In genomic region chr17:65559483-65559801, GRCh38 we compare ENCODE assay signal across 11 cellular contexts. TPM values are rescaled to one million over a fixed set of nuclear protein-coding genes. Genes with fewer than 3 reads are reported as not detected.
DNase-seq lines count a peak whose midpoint lies in the region; ATAC-seq, FAIRE-seq and TF ChIP-seq lines count a peak whose summit lies in the region.
"Had no signal": no experiment of that assay in that cellular context is flagged by ENCODE, and none has a peak within 500 bp of the region (broad histone marks: within the 10 kb centered on the region; RNA-seq: fewer than 3 reads in every experiment).

No MANE protein-coding gene starts in this region.

- FAIRE-seq in endothelial cell of umbilical vein (lab: Jason Lieb, UNC): no peak
- no peak for FAIRE-seq in pancreas (lab: Jason Lieb, UNC)
- FAIRE-seq: islet of Langerhans, TTC549 had no signal

- H3K27me3 Mint-ChIP-seq in Caco-2 (ENCODE audit: insufficient read depth, unreplicated experiment): no peaks in the 10 kb centered on the region

- H3K36me3 Mint-ChIP-seq in Caco-2 (ENCODE audit: insufficient read depth, unreplicated experiment): peaks cover 11% of the 10 kb centered on the region

- ATAC-seq in RWPE2 (ENCODE audit: low read depth) (no peak), pancreas (no peak), HG02884 (IDR thresholded peaks at IDR 0.05; ENCODE audit: unreplicated experiment) (no peak), left lobe of liver (no peak)

- H3K9ac ChIP-seq in endothelial cell of umbilical vein (replicated peaks; ENCODE audit: extremely low read depth, insufficient read depth, low read length): no peak overlapping the region

- no peaks in the 10 kb centered on the region for H3K9me1 ChIP-seq in endothelial cell of umbilical vein (replicated peaks; ENCODE audit: control insufficient read depth, extremely low read depth, insufficient read depth, low read length)

- H3K27ac ChIP-seq in RWPE2 (ENCODE audit: poor library complexity, severe bottlenecking) (no peak overlapping the region), endothelial cell of umbilical vein (ENCODE audit: insufficient read depth, low read depth, low read length) (no peak overlapping the region), pancreas (peak overlapping the region in 3 of 4 donors; percentile 89 to 95 (median 90))

- no peak for TF ChIP-seq CTCF in Caco-2 (IDR thresholded peaks at IDR 0.05; ENCODE audit: insufficient read depth in 1 of 2, low read depth in 1 of 2, low read length in 1 of 2, severe bottlenecking in 1 of 2, unreplicated experiment in 1 of 2)
- TF ChIP-seq CTCF in RWPE2 (IDR thresholded peaks at IDR 0.05; ENCODE audit: poor library complexity, severe bottlenecking): no peak
- no peak for TF ChIP-seq CTCF in endothelial cell of umbilical vein (IDR thresholded peaks at IDR 0.05; ENCODE audit: extremely low read depth in 1 of 2, insufficient read depth in 1 of 2, low read depth in 1 of 2, low read length in 2 of 2)
- no peak for TF ChIP-seq CTCF in pancreas (IDR thresholded peaks at IDR 0.05)

- no peaks in the 10 kb centered on the region for H3K9me3 Mint-ChIP-seq in Caco-2 (ENCODE audit: unreplicated experiment)
- H3K9me3 Mint-ChIP-seq: stimulated activated naive CD8-positive, alpha-beta T cell treated with anti-CD3 and anti-CD28 coated beads, Interleukin-15, Interleukin-2, amounts not matched to agents 100 ng/mL and 50 ng/mL, for 24 hours had no signal

- peaks cover 16% of the 10 kb centered on the region for H3K4me1 Mint-ChIP-seq in Caco-2 (ENCODE audit: low read depth, unreplicated experiment)

- 2% methylated on average over 12 of the region's 12 CpGs for WGBS in pancreas, 2 donors

- dilution Hi-C loops in endothelial cell of umbilical vein (cut with MboI; ENCODE audit: extremely low pct_ligation_motif_present, low sequenced_read_pairs): no loop called here

- TF ChIP-seq POLR2A in endothelial cell of umbilical vein (IDR thresholded peaks at IDR 0.05; ENCODE audit: low read depth, low read length): no peak

- H3K27ac Mint-ChIP-seq in Caco-2 (ENCODE audit: unreplicated experiment): peak overlapping the region; percentile 17
- H3K27ac Mint-ChIP-seq: stimulated activated naive CD8-positive, alpha-beta T cell treated with anti-CD3 and anti-CD28 coated beads, Interleukin-15, Interleukin-2, amounts not matched to agents 100 ng/mL and 50 ng/mL, for 24 hours had no signal

- DNase-seq in Caco-2 (no peak), RWPE2 (ENCODE audit: low spot score) (no peak), endothelial cell of umbilical vein (ENCODE audit: low read depth, low spot score) (peak; percentile 40), pancreas (no peak), left lobe of liver (ENCODE audit: low spot score) (no peak), C1 segment of cervical spinal cord (lab: John Stamatoyannopoulos, UW) (no peak), NCI-H1694 (lab: John Stamatoyannopoulos, UW) (no peak)

- H3K9me3 ChIP-seq in Caco-2: no peaks in the 10 kb centered on the region
- no peaks in the 10 kb centered on the region for H3K9me3 ChIP-seq in RWPE2 (ENCODE audit: severe bottlenecking)
- no peaks in the 10 kb centered on the region for H3K9me3 ChIP-seq in endothelial cell of umbilical vein (replicated peaks; ENCODE audit: control insufficient read depth, insufficient read depth, low read length)
- no peaks in the 10 kb centered on the region for H3K9me3 ChIP-seq in pancreas

- H3K4me3 Mint-ChIP-seq in Caco-2 (ENCODE audit: unreplicated experiment): no peak overlapping the region
- H3K4me3 Mint-ChIP-seq: stimulated activated naive CD8-positive, alpha-beta T cell treated with anti-CD3 and anti-CD28 coated beads, Interleukin-15, Interleukin-2, amounts not matched to agents 100 ng/mL and 50 ng/mL, for 24 hours had no signal

- H3K4me3 ChIP-seq in Caco-2 (ENCODE audit: low read depth, low read length): peak overlapping the region; percentile 86
- peak overlapping the region; percentile 46 for H3K4me3 ChIP-seq in RWPE2 (ENCODE audit: severe bottlenecking)
- peak overlapping the region; percentile 41 to 83 (median 57) for H3K4me3 ChIP-seq in endothelial cell of umbilical vein (replicated peaks in 1 of 3; ENCODE audit: insufficient read depth in 1 of 3, low read depth in 1 of 3, low read length in 3 of 3)
- peak overlapping the region; percentile 71 to 90 (median 90) for H3K4me3 ChIP-seq in pancreas

- peak overlapping the region; percentile 52 for H3K4me2 ChIP-seq in endothelial cell of umbilical vein (ENCODE audit: insufficient read depth, low read length)

- POLR2A ChIA-PET in Caco-2 (lab: Charles Lee): no interaction called here
- POLR2A ChIA-PET in endothelial cell of umbilical vein (lab: Charles Lee): no interaction called here

- CTCF ChIA-PET in Caco-2 (lab: Charles Lee): no interaction called here
- CTCF ChIA-PET in endothelial cell of umbilical vein (lab: Charles Lee): interaction anchor here (0.9 to 6.2 kb wide), 8 partner anchors 9 to 606 kb away, joined by 3 to 67 read pairs (median 6); no protein-coding TSS in a partner anchor

- H3K27me3 ChIP-seq in Caco-2 (replicated peaks; ENCODE audit: control insufficient read depth, insufficient read depth, low read length): no peaks in the 10 kb centered on the region
- peaks cover 39% of the 10 kb centered on the region for H3K27me3 ChIP-seq in RWPE2 (ENCODE audit: insufficient read depth, poor library complexity, severe bottlenecking)
- H3K27me3 ChIP-seq in endothelial cell of umbilical vein (ENCODE audit: control insufficient read depth in 2 of 2, insufficient read depth in 2 of 2, low read length in 2 of 2): peaks cover 4 to 5% of the 10 kb centered on the region in 2 experiments
- no peaks in the 10 kb centered on the region for H3K27me3 ChIP-seq in pancreas

- intact Hi-C loops in Caco-2 (cut with micrococcal nuclease; ENCODE audit: unreplicated experiment): loop anchor here (5.0 kb wide), 2 partner anchors 327 to 608 kb away; no protein-coding TSS in a partner anchor
- intact Hi-C loops in endothelial cell of umbilical vein (cut with micrococcal nuclease): no loop called here
- intact Hi-C loops in pancreas (cut with DNase I): loop anchor here in 2 of 3 donors (10.0 kb wide), 1 partner anchor 265 kb away; no protein-coding TSS in a partner anchor

- H3K36me3 ChIP-seq in Caco-2 (ENCODE audit: control insufficient read depth, insufficient read depth, low read length): no peaks in the 10 kb centered on the region; the same call in 1 of the 2 replicates
- no peaks in the 10 kb centered on the region for H3K36me3 ChIP-seq in RWPE2 (ENCODE audit: low read depth)
- H3K36me3 ChIP-seq in endothelial cell of umbilical vein (ENCODE audit: control insufficient read depth in 2 of 2, extremely low read depth in 1 of 2, insufficient read depth in 2 of 2, low read length in 2 of 2): no peaks in the 10 kb centered on the region
- H3K36me3 ChIP-seq in pancreas: no peaks in the 10 kb centered on the region

- no peaks in the 10 kb centered on the region for H3K79me2 ChIP-seq in endothelial cell of umbilical vein (ENCODE audit: control insufficient read depth, insufficient read depth, low read length)

- no peaks in the 10 kb centered on the region for H4K20me1 ChIP-seq in endothelial cell of umbilical vein (replicated peaks; ENCODE audit: control insufficient read depth, extremely low read depth, insufficient read depth, low read length)

- no TSS peak for BruUV-seq in Caco-2 (replicated peaks; lab: Mats Ljungman, UMichigan)
- BruUV-seq in endothelial cell of umbilical vein (replicated peaks; lab: Mats Ljungman, UMichigan): no TSS peak

- H3K4me1 ChIP-seq in Caco-2 (peaks cover 31% of the 10 kb centered on the region), RWPE2 (ENCODE audit: insufficient read depth, poor library complexity, severe bottlenecking) (no peaks in the 10 kb centered on the region), endothelial cell of umbilical vein (ENCODE audit: control insufficient read depth, extremely low read depth, insufficient read depth, low read length) (peaks cover 12% of the 10 kb centered on the region), pancreas (peaks cover 11 to 33% (median 15%) of the 10 kb centered on the region in 3 donors)

- peak overlapping the region; percentile 35 for H2AFZ ChIP-seq in endothelial cell of umbilical vein (ENCODE audit: low read depth, low read length)

TF ChIP-seq in endothelial cell of umbilical vein, 7 proteins besides CTCF, POLR2A, EP300 and RAD21:
- TF ChIP-seq FOS (IDR thresholded peaks at IDR 0.05; ENCODE audit: borderline replicate concordance, insufficient read depth, low read length) (no peak), EZH2 (IDR thresholded peaks at IDR 0.05; ENCODE audit: borderline replicate concordance, low read depth, low read length, severe bottlenecking) (no peak), MYC (IDR thresholded peaks at IDR 0.05; ENCODE audit: low read depth, low read length) (no peak), GATA2 (IDR thresholded peaks at IDR 0.05; ENCODE audit: insufficient read depth, insufficient read length, low read depth, low read length) (no peak), JUN (IDR thresholded peaks at IDR 0.05; ENCODE audit: borderline replicate concordance, insufficient read depth, insufficient read length, low read depth) (no peak), POLR2AphosphoS5 (IDR thresholded peaks at IDR 0.05; ENCODE audit: insufficient read depth, low read depth, low read length) (no peak)
- TF ChIP-seq, protein P1, sequence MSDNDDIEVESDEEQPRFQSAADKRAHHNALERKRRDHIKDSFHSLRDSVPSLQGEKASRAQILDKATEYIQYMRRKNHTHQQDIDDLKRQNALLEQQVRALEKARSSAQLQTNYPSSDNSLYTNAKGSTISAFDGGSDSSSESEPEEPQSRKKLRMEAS (IDR thresholded peaks at IDR 0.05; ENCODE audit: insufficient read depth, insufficient read length): no peak

RNA-seq across cellular contexts. Expression of gene AXIN2, which starts 2.0 kb away (rescaled TPM):
- total RNA-seq in Caco-2 (2022): 141 and 168 TPM in 2 replicates
- total RNA-seq in endothelial cell of umbilical vein: 3.0 and 3.1 TPM in 2 replicates
- polyA plus RNA-seq in endothelial cell of umbilical vein: 1.3 and 1.6 TPM in 2 replicates
- 0.71 and 0.99 TPM in 2 replicates for polyA plus RNA-seq in endothelial cell of umbilical vein (2011; cell fraction: cytosol; rRNA removed)
- 3.0 and 3.7 TPM in 2 replicates for polyA plus RNA-seq in endothelial cell of umbilical vein (2011; cell fraction: nucleus; rRNA removed)
- 0.78 and 1.0 TPM in 2 replicates for polyA plus RNA-seq in endothelial cell of umbilical vein (2012)
- 2.0 and 2.5 TPM in 2 replicates for polyA minus RNA-seq in endothelial cell of umbilical vein
- polyA minus RNA-seq in endothelial cell of umbilical vein (2011; cell fraction: cytosol; rRNA and poly(A)+ RNA removed): not detected
- 2.3 and 3.5 TPM in 2 replicates for polyA minus RNA-seq in endothelial cell of umbilical vein (2011; cell fraction: nucleus; rRNA and poly(A)+ RNA removed)
- 10 to 100 TPM in 1 of 6 donors, 1 to 10 TPM in 5; 2.6 to 13.1 (median 4.2) TPM for total RNA-seq in pancreas
- 1 to 10 TPM; 2.5 to 3.1 TPM for polyA plus RNA-seq in pancreas
- 3.6 TPM for total RNA-seq in left lobe of liver

Comparison
In these comparisons a context has a peak if more than half of its experiments do, and no peak if none do; other contexts are left out.
1. H3K27ac ChIP-seq: peak in pancreas (3 of 4); none in RWPE2 (single experiment) and endothelial cell of umbilical vein (single experiment).
2. RNA of gene AXIN2, which starts 2.0 kb away (total RNA-seq): 141 to 168 TPM in Caco-2; 2.6 to 13.1 TPM in pancreas, 3.6 TPM in left lobe of liver (single experiment) and 3.0 to 3.1 TPM in endothelial cell of umbilical vein; every median in the first group is over 10 times any median in the second.
3. Peak in every context shown above with its lines, with median percentiles within 50 percentile points of each other: H3K4me3 ChIP-seq.